In genomic region chr2:144331652-144332355, GRCh38 we compare ENCODE assay signal across 8 cellular contexts.
DNase-seq lines count a peak whose midpoint lies in the region; ATAC-seq and TF ChIP-seq lines count a peak whose summit lies in the region.

No MANE protein-coding gene starts in this region.

- intact Hi-C loops in uterus (cut with DNase I; ENCODE audit: low total_unique reads): no loop called here

- peak overlapping the region; percentile 93 for H3K27ac Mint-ChIP-seq in T-helper 1 cell treated with Interleukin-12 subunit alpha and Interleukin-12 subunit beta and Interleukin-4 antibody, amounts not matched to agents 30 μg/mL and 1 μg/mL, for 36 hours

- peak overlapping the region; percentile 89 for H3K4me3 Mint-ChIP-seq in T-helper 1 cell treated with Interleukin-12 subunit alpha and Interleukin-12 subunit beta and Interleukin-4 antibody, amounts not matched to agents 30 μg/mL and 1 μg/mL, for 36 hours

- H3K36me3 ChIP-seq in muscle layer of colon (ENCODE audit: insufficient read depth, low read length) (no peaks in the 10 kb centered on the region), uterus (no peaks in the 10 kb centered on the region)

- H3K4me3 ChIP-seq in GM12864 (ENCODE audit: low read depth, low read length) (peak overlapping the region; percentile 89), epithelial cell of esophagus (ENCODE audit: low read length) (peak overlapping the region; percentile 79), muscle layer of colon (ENCODE audit: low read depth in 1 of 2, low read length in 2 of 2) (peak overlapping the region; percentile 53 to 83), uterus (peak overlapping the region; percentile 58 to 82)

- no peaks in the 10 kb centered on the region for H3K27me3 ChIP-seq in muscle layer of colon (ENCODE audit: control insufficient read depth in 1 of 2, insufficient read depth in 2 of 2, low read length in 2 of 2)
- H3K27me3 ChIP-seq in uterus: no peaks in the 10 kb centered on the region

- ATAC-seq in GM19452 (IDR thresholded peaks at IDR 0.05; ENCODE audit: unreplicated experiment) (peak; percentile 68), HG03469 (IDR thresholded peaks at IDR 0.05; ENCODE audit: unreplicated experiment) (peak; percentile 22)

- H3K27ac ChIP-seq in muscle layer of colon (ENCODE audit: low read depth, low read length) (peak overlapping the region; percentile 76), uterus (peak overlapping the region; percentile 76 to 86)

- TF ChIP-seq CTCF in GM12864 (IDR thresholded peaks at IDR 0.05; ENCODE audit: low read depth, low read length, missing control alignments): peak; percentile 29
- TF ChIP-seq CTCF in epithelial cell of esophagus (IDR thresholded peaks at IDR 0.05; ENCODE audit: insufficient read depth, low read depth, low read length, missing control alignments): no peak
- TF ChIP-seq CTCF in uterus (IDR thresholded peaks at IDR 0.05): peak in 3 of 4 experiments; percentile 4 to 34 (median 8)

- H3K9me3 Mint-ChIP-seq in T-helper 1 cell treated with Interleukin-12 subunit alpha and Interleukin-12 subunit beta and Interleukin-4 antibody, amounts not matched to agents 30 μg/mL and 1 μg/mL, for 36 hours: no peaks in the 10 kb centered on the region

- H3K4me1 ChIP-seq in muscle layer of colon (ENCODE audit: insufficient read depth, low read length) (peaks cover 10% of the 10 kb centered on the region), uterus (no peaks in the 10 kb centered on the region)

- peaks cover 4% of the 10 kb centered on the region for H3K27me3 Mint-ChIP-seq in T-helper 1 cell treated with Interleukin-12 subunit alpha and Interleukin-12 subunit beta and Interleukin-4 antibody, amounts not matched to agents 30 μg/mL and 1 μg/mL, for 36 hours (ENCODE audit: low read depth)

- H3K9me3 ChIP-seq in muscle layer of colon (ENCODE audit: low read length): no peaks in the 10 kb centered on the region
- no peaks in the 10 kb centered on the region for H3K9me3 ChIP-seq in uterus

- H3K4me1 Mint-ChIP-seq in T-helper 1 cell treated with Interleukin-12 subunit alpha and Interleukin-12 subunit beta and Interleukin-4 antibody, amounts not matched to agents 30 μg/mL and 1 μg/mL, for 36 hours (ENCODE audit: low read depth): peaks cover 34% of the 10 kb centered on the region

- no peak for TF ChIP-seq POLR2A in uterus (IDR thresholded peaks at IDR 0.05)

- DNase-seq in GM12864 (ENCODE audit: low read depth) (peak; percentile 35), epithelial cell of esophagus (ENCODE audit: low read depth) (no peak), uterus (peak; percentile 54 to 71), NCI-H1436 (lab: John Stamatoyannopoulos, UW) (no peak)

- peak overlapping the region; percentile 34 for H3K9ac ChIP-seq in muscle layer of colon (ENCODE audit: low read length)

- H3K36me3 Mint-ChIP-seq in T-helper 1 cell treated with Interleukin-12 subunit alpha and Interleukin-12 subunit beta and Interleukin-4 antibody, amounts not matched to agents 30 μg/mL and 1 μg/mL, for 36 hours (ENCODE audit: low read depth): peaks cover 8% of the 10 kb centered on the region

Comparison
In these comparisons a context has a peak if more than half of its experiments do, and no peak if none do; other contexts are left out.
1. DNase-seq: peak in GM12864 (single experiment) and uterus (2 of 2); none in epithelial cell of esophagus (single experiment) and NCI-H1436 (single experiment).
2. Peak in every context shown above with its lines, with median percentiles within 50 percentile points of each other: H3K4me3 ChIP-seq.